In genomic region chr4:41573458-41574129, GRCh38 we compare ENCODE assay signal across 1 cellular context.
A peak's percentile ranks its signal among the peaks of the same experiment; 100 is the strongest.
TF ChIP-seq lines count a peak whose summit lies in the region.

No MANE protein-coding gene starts in this region.

TF ChIP-seq in HEK293, 187 proteins besides CTCF, POLR2A, EP300 and RAD21:
- peak; percentile 38; the same call in 1 of the 2 replicates for TF ChIP-seq FEZF1 (tag by site-specific recombination; IDR thresholded peaks at IDR 0.05)
- no peak for TF ChIP-seq ZNF18 (tag by site-specific recombination; IDR thresholded peaks at IDR 0.05)
